8 cellular contexts compared by ENCODE assay signal in genomic region chr1:155000725-155001437, GRCh38. TPM values are rescaled to one million over a fixed set of nuclear protein-coding genes. Genes with fewer than 3 reads are reported as not detected.
DNase-seq lines count a peak whose midpoint lies in the region; ATAC-seq and TF ChIP-seq lines count a peak whose summit lies in the region.

No MANE protein-coding gene starts in this region.

- intact Hi-C loops in Right ventricle myocardium inferior (cut with DNase I) (loop anchor here (1.0 to 5.0 kb wide), 4 partner anchors 16 to 64 kb away; partner anchors contain the start of genes CKS1B, PMVK and PYGO2), ovary (cut with DNase I) (loop anchor here in 3 of 4 donors (2.0 to 5.0 kb wide), 3 partner anchors 26 to 44 kb away; partner anchors contain the start of genes CKS1B (in 1 of the 3), PBXIP1 (in 1 of the 3) and PYGO2 (in 1 of the 3)), thyroid gland (cut with DNase I) (no loop called here)

- peak overlapping the region; percentile 92 for H3K4me3 Mint-ChIP-seq in HFFc6

- no peak; the same call in 1 of the 2 replicates for TF ChIP-seq CTCF in HFFc6 (IDR thresholded peaks at IDR 0.05)
- TF ChIP-seq CTCF in ovary (IDR thresholded peaks at IDR 0.05), result peak in 2 of 3 donors; percentile 32 to 74
- peak in 1 of 6 experiments; percentile 23 for TF ChIP-seq CTCF in thyroid gland (IDR thresholded peaks at IDR 0.05)

- H3K4me1 Mint-ChIP-seq in HFFc6 (ENCODE audit: low read depth), result peaks cover 33% of the 10 kb centered on the region

- H3K4me3 ChIP-seq in ovary, result peak overlapping the region; percentile 82
- H3K4me3 ChIP-seq in thyroid gland (replicated peaks in 1 of 3), result peak overlapping the region in 2 of 3 donors; percentile 46 to 86

- peak; percentile 64 for ATAC-seq in Right ventricle myocardium inferior

- WGBS in ovary, 3 donors, result 1% methylated on average over 21 to 44 of the region's 44 CpGs
- 1 to 4% methylated on average over 4 to 28 of the region's 44 CpGs for WGBS in thyroid gland, 2 donors

- H3K27ac ChIP-seq in ovary, result peak overlapping the region; percentile 94 to 95
- H3K27ac ChIP-seq in thyroid gland, result peak overlapping the region; percentile 86 to 99 (median 95)

- H3K36me3 Mint-ChIP-seq in HFFc6 (ENCODE audit: low read depth), result no peaks in the 10 kb centered on the region

- H3K36me3 ChIP-seq in ovary (no peaks in the 10 kb centered on the region), thyroid gland (no peaks in the 10 kb centered on the region)

- DNase-seq in GF-D8 (lab: John Stamatoyannopoulos, UW) (peak; percentile 85), HFFc6 (peak; percentile 65), NCI-H128 (lab: John Stamatoyannopoulos, UW; ENCODE audit: unreplicated experiment) (peak; percentile 88), SW480 (ENCODE audit: low spot score) (peak; percentile 91), Right ventricle myocardium inferior (ENCODE audit: missing footprints) (peak; percentile 93), ovary (peak; percentile 90 to 92 (median 91)), thyroid gland (peak; percentile 99)
- DNase-seq in activated naive CD8-positive, alpha-beta T cell treated with anti-CD3 and anti-CD28 coated beads, Interleukin-2, amount 50 U/mL, for 16 hours (ENCODE audit: low read depth, low spot score), result peak; percentile 50

- peak overlapping the region; percentile 79 for H3K27ac Mint-ChIP-seq in HFFc6

- TF ChIP-seq POLR2A in ovary (IDR thresholded peaks at IDR 0.05), result peak; percentile 94
- TF ChIP-seq POLR2A in thyroid gland (IDR thresholded peaks at IDR 0.05), result peak; percentile 45 to 84

- H3K9me3 Mint-ChIP-seq in HFFc6, result no peaks in the 10 kb centered on the region

- no peaks in the 10 kb centered on the region for H3K27me3 ChIP-seq in ovary
- H3K27me3 ChIP-seq in thyroid gland, result no peaks in the 10 kb centered on the region

- peaks cover 11% of the 10 kb centered on the region for H3K4me1 ChIP-seq in ovary (ENCODE audit: insufficient read depth)
- peaks cover 33 to 36% of the 10 kb centered on the region in 2 donors for H3K4me1 ChIP-seq in thyroid gland

- H3K9me3 ChIP-seq in ovary (no peaks in the 10 kb centered on the region), thyroid gland (no peaks in the 10 kb centered on the region)

- no peaks in the 10 kb centered on the region; the same call in 1 of the 2 replicates for H3K27me3 Mint-ChIP-seq in HFFc6 (ENCODE audit: insufficient read depth)

- TF ChIP-seq EP300 in ovary (IDR thresholded peaks at IDR 0.05), result no peak

RNA-seq across cellular contexts. Expression of gene ZBTB7B, which starts 1.7 kb away (rescaled TPM):
- total RNA-seq in HFFc6 (2021; fragmentation: NEBNext Ultra II Directional; extraction: Animal tissue kit (Norgen Biotek cat#: 25700)), result 10 to 100 TPM; 31.1 to 37.1 (median 34.1) TPM
- 53.3 TPM for total RNA-seq in Right ventricle myocardium inferior
- 10 to 100 TPM; 15.3 to 45.5 (median 33.1) TPM for total RNA-seq in ovary
- 10 to 100 TPM in 1 of 2 donors, 1 to 10 TPM in 1; 3.6 to 18.2 TPM for polyA plus RNA-seq in ovary
- 10 to 100 TPM; 35.7 to 89.8 (median 47.3) TPM for total RNA-seq in thyroid gland

RNA-seq across cellular contexts. Expression of gene LENEP, which starts 7.5 kb away (rescaled TPM):
- under 1 TPM in 1 of 6 experiments, not detected in 5; 0.46 TPM for total RNA-seq in HFFc6 (2021; fragmentation: NEBNext Ultra II Directional; extraction: Animal tissue kit (Norgen Biotek cat#: 25700))
- total RNA-seq in Right ventricle myocardium inferior, result not detected
- not detected for total RNA-seq in ovary
- polyA plus RNA-seq in ovary, result not detected
- total RNA-seq in thyroid gland, result not detected

RNA-seq across cellular contexts. Expression of gene FLAD1, which starts 17.7 kb away (rescaled TPM):
- 10 to 100 TPM; 25.1 to 35.3 (median 29.6) TPM for total RNA-seq in HFFc6 (2021; fragmentation: NEBNext Ultra II Directional; extraction: Animal tissue kit (Norgen Biotek cat#: 25700))
- 30.8 TPM for total RNA-seq in Right ventricle myocardium inferior
- 10 to 100 TPM; 11.1 to 30.0 (median 19.9) TPM for total RNA-seq in ovary
- 10 to 100 TPM; 14.2 to 16.4 TPM for polyA plus RNA-seq in ovary
- 10 to 100 TPM; 24.1 to 39.3 (median 31.1) TPM for total RNA-seq in thyroid gland

RNA-seq across cellular contexts. Expression of gene CKS1B, which starts 26.4 kb away (rescaled TPM):
- total RNA-seq in HFFc6 (2021; fragmentation: NEBNext Ultra II Directional; extraction: Animal tissue kit (Norgen Biotek cat#: 25700)), result 100 to 1,000 TPM in 3 of 6 experiments, 10 to 100 TPM in 3; 52.7 to 111 (median 98.8) TPM
- total RNA-seq in Right ventricle myocardium inferior (22.2 TPM), ovary (10 to 100 TPM; 12.2 to 29.9 (median 24.8) TPM), thyroid gland (10 to 100 TPM; 14.3 to 29.5 (median 22.6) TPM)
- polyA plus RNA-seq in ovary, result 10 to 100 TPM; 41.7 to 55.8 TPM

RNA-seq across cellular contexts. Expression of gene SHC1, which starts 30.3 kb away (rescaled TPM):
- total RNA-seq in HFFc6 (2021; fragmentation: NEBNext Ultra II Directional; extraction: Animal tissue kit (Norgen Biotek cat#: 25700)), result 100 to 1,000 TPM; 371 to 461 (median 401) TPM
- 60.4 TPM for total RNA-seq in Right ventricle myocardium inferior
- total RNA-seq in ovary, result 100 to 1,000 TPM in 1 of 7 donors, 10 to 100 TPM in 6; 36.8 to 183 (median 80.0) TPM
- 100 to 1,000 TPM in 1 of 2 donors, 10 to 100 TPM in 1; 56.8 to 161 TPM for polyA plus RNA-seq in ovary
- 100 to 1,000 TPM; 108 to 168 (median 123) TPM for total RNA-seq in thyroid gland

Comparison
In these comparisons a context has a peak if more than half of its experiments do, and no peak if none do; other contexts are left out.
1. Peak in every context shown above with its lines: DNase-seq, ATAC-seq, H3K4me3 ChIP-seq and H3K27ac ChIP-seq.